8 cellular contexts compared by ENCODE assay signal in the genomic region with DNA sequence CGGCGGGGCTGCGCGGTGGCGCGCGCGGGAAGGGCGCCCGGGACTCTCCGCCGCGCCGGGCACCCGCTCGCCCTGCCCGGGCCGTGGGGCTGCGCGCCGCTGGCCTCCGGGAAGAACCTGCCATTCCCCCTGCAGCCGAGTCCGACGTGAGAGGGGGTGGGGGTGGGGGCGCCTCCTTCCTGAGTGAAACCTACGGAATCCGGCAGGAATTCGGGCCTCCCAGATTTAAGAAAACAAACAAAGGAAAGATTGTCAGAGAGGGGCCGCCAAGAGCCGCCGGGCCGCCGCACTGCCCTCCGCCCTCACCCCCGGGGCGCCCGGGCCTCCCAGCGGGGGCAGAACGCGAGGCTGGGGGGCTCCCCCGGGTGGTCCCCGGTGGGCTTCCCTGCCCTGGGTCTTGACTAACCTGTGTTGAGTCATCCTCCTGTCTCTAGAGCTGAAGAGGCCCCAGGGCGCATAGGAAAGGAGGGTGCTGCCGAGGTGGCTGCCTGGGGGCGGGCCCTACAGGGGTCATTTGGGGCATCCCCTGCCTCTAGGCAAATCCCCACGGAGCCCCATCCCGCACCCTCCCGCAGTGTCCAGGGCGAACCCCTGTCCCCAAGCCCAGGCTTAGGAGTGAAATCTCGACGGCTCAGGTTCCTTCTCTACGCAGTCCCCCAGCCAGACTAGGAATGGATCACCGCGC. TPM values are rescaled to one million over a fixed set of nuclear protein-coding genes. Genes with fewer than 3 reads are reported as not detected.
DNase-seq lines count a peak whose midpoint lies in the region; ATAC-seq and TF ChIP-seq lines count a peak whose summit lies in the region.

No MANE protein-coding gene starts in this region.

- TF ChIP-seq EP300 in upper lobe of left lung (IDR thresholded peaks at IDR 0.05): no peak

- peaks cover 0 to 17% (median 5%) of the 10 kb centered on the region in 4 donors for H3K27me3 ChIP-seq in upper lobe of left lung

- no peaks in the 10 kb centered on the region for H3K9me3 Mint-ChIP-seq in central memory CD8-positive, alpha-beta T cell

- no peak for ATAC-seq in central memory CD8-positive, alpha-beta T cell (replicated peaks; ENCODE audit: extremely low read depth, poor library complexity, severe bottlenecking)
- ATAC-seq in upper lobe of left lung (ENCODE audit: low FRiP score in 2 of 2): peak in 1 of 2 donors; percentile 30

- H3K4me1 Mint-ChIP-seq in central memory CD8-positive, alpha-beta T cell: peaks cover 14% of the 10 kb centered on the region

- H3K9me3 ChIP-seq in upper lobe of left lung: no peaks in the 10 kb centered on the region

- 1 to 2% methylated on average over 49 to 54 of the region's 55 CpGs for WGBS in upper lobe of left lung, 2 donors

- DNase-seq in EL: peak; percentile 78
- peak; percentile 37 for DNase-seq in HT1080 (ENCODE audit: low read depth)
- no peak for DNase-seq in central memory CD8-positive, alpha-beta T cell (ENCODE audit: low spot score in 2 of 2)
- DNase-seq in medulla oblongata (ENCODE audit: extremely low spot score): peak; percentile 22
- peak in 1 of 2 donors; percentile 87 for DNase-seq in upper lobe of left lung
- no peak for DNase-seq in NCI-H2107 (lab: John Stamatoyannopoulos, UW)
- DNase-seq in Kasumi-1 (lab: John Stamatoyannopoulos, UW): no peak
- DNase-seq in NCI-H2081 treated with DMSO at 0.1 percent for 48 hours (lab: John Stamatoyannopoulos, UW): no peak

- H3K36me3 ChIP-seq in upper lobe of left lung: no peaks in the 10 kb centered on the region

- H3K27me3 Mint-ChIP-seq in central memory CD8-positive, alpha-beta T cell: peaks cover 69% of the 10 kb centered on the region

- peak overlapping the region in 3 of 4 donors; percentile 32 to 47 (median 40) for H3K4me3 ChIP-seq in upper lobe of left lung

- peak overlapping the region; percentile 64 for H3K4me3 Mint-ChIP-seq in central memory CD8-positive, alpha-beta T cell

- H3K36me3 Mint-ChIP-seq in central memory CD8-positive, alpha-beta T cell (ENCODE audit: insufficient read depth): peaks cover 2% of the 10 kb centered on the region

- TF ChIP-seq POLR2A in upper lobe of left lung (IDR thresholded peaks at IDR 0.05): no peak

- H3K27ac Mint-ChIP-seq in central memory CD8-positive, alpha-beta T cell (ENCODE audit: low read depth): no peak overlapping the region

- TF ChIP-seq CTCF in upper lobe of left lung (IDR thresholded peaks at IDR 0.05): no peak

- H3K27ac ChIP-seq in upper lobe of left lung: peak overlapping the region; percentile 67 to 81 (median 80)

- peaks cover 17 to 30% (median 26%) of the 10 kb centered on the region in 4 donors for H3K4me1 ChIP-seq in upper lobe of left lung

RNA-seq across cellular contexts. Expression of gene FOXP4, which starts 42.2 kb away (rescaled TPM):
- total RNA-seq in HT1080 (2014; rRNA removed; shearing (Covaris generic)): 4.9 and 10.8 TPM in 2 replicates
- 27.1 and 29.7 TPM in 2 replicates for polyA plus RNA-seq in HT1080 (2015; cell fraction: cytosol; rRNA removed)
- 16.2 and 18.2 TPM in 2 replicates for polyA plus RNA-seq in HT1080 (2015; cell fraction: nucleus; rRNA removed)
- total RNA-seq in upper lobe of left lung: 10 to 100 TPM; 21.0 to 52.2 (median 27.7) TPM

Comparison
In these comparisons a context has a peak if more than half of its experiments do, and no peak if none do; other contexts are left out.
1. DNase-seq: peak in EL (single experiment), HT1080 (single experiment) and medulla oblongata (single experiment); none in central memory CD8-positive, alpha-beta T cell (0 of 2), NCI-H2107 (single experiment), Kasumi-1 (0 of 2) and NCI-H2081 treated with DMSO at 0.1 percent for 48 hours (single experiment).